Comparison of ENCODE assay signal across 21 cellular contexts in the genomic region with DNA sequence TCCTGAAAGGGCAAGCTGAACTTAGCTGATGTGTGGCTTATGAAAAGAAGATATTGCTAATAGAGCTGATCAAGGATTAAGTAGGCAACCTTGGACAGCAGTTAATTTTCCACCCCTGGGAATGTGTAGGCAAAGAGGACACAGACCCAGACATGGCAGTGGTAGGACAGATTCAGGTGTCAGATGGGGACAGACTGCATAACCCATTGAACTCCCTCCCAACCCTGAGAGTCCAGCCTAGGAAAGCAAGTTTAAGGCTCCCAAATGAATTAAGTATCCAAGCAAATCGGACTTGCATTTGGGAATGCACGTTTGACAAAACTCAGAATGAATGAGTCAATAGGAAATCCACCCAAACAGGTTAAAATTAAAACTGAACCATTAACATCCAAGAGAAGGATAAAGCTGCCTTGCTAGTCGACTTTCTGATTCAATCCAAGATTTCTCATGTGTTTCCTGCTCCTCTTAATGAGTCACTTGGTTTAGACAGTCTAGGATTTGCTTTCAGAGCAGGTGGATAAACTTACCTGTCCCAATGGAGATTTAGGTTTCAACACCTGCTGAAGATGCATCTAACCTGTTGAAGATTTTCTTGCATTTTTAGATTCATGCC.
DNase-seq lines count a peak whose midpoint lies in the region; ATAC-seq and TF ChIP-seq lines count a peak whose summit lies in the region.
"Had no signal": no experiment of that assay in that cellular context is flagged by ENCODE, and none has a peak within 500 bp of the region (broad histone marks: within the 10 kb centered on the region; RNA-seq: fewer than 3 reads in every experiment).

No MANE protein-coding gene starts in this region.

- H3K27ac ChIP-seq in heart left ventricle (peak overlapping the region in 4 of 12 donors; percentile 6 to 43 (median 26)), PC-3 (ENCODE audit: low read length) (no peak overlapping the region), sigmoid colon (peak overlapping the region in 3 of 4 donors; percentile 8 to 41 (median 39)), aorta (ENCODE audit: low read depth in 1 of 2, low read length in 2 of 2) (no peak overlapping the region)
- H3K27ac ChIP-seq: HL-60, KMS-11, Peyer's patch, SJSA1 had no signal

- DNase-seq in heart left ventricle (no peak), left cardiac atrium (no peak), PC-3 (peak; percentile 52), left ventricle myocardium superior (no peak), sigmoid colon (no peak), ecto neural progenitor cell (ENCODE audit: low spot score) (no peak), aorta (no peak)
- DNase-seq: BE2C, DND-41, GOT3, HCEC 1CT, NCI-H1092 treated with DMSO at 0.1 percent for 48 hours, NCI-H1436 treated with DMSO at 0.1 percent for 48 hours, NCI-H1930, NCI-H524 treated with DMSO at 0.1 percent for 48 hours, NCI-H82, Peyer's patch had no signal

- peak; percentile 36 to 63 (median 48) for ATAC-seq in heart left ventricle
- no peak for ATAC-seq in left cardiac atrium
- peak; percentile 42; the same call in 1 of the 2 replicates for ATAC-seq in PC-3
- peak; percentile 59 for ATAC-seq in left ventricle myocardium superior
- no peak for ATAC-seq in aorta (ENCODE audit: low FRiP score)
- ATAC-seq in GM19397 (IDR thresholded peaks at IDR 0.05; ENCODE audit: unreplicated experiment) = no peak

- no peaks in the 10 kb centered on the region for H3F3A ChIP-seq in PC-3 (ENCODE audit: low read length, unreplicated experiment)

- TF ChIP-seq POLR2A in heart left ventricle (IDR thresholded peaks at IDR 0.05) (no peak), sigmoid colon (IDR thresholded peaks at IDR 0.05) (no peak)

- no peaks in the 10 kb centered on the region for H3K9me2 ChIP-seq in PC-3 (replicated peaks; ENCODE audit: low read length)

- no peak for TF ChIP-seq CTCF in heart left ventricle (IDR thresholded peaks at IDR 0.05)
- TF ChIP-seq CTCF in PC-3 (conservative IDR thresholded peaks at IDR 0.05; ENCODE audit: low read depth, low read length) = no peak
- TF ChIP-seq CTCF in sigmoid colon (IDR thresholded peaks at IDR 0.05) = no peak

- H3K36me3 ChIP-seq in heart left ventricle (no peaks in the 10 kb centered on the region), PC-3 (ENCODE audit: low read depth, low read length) (no peaks in the 10 kb centered on the region), sigmoid colon (no peaks in the 10 kb centered on the region), aorta (ENCODE audit: control insufficient read depth in 1 of 2, insufficient read depth in 2 of 2, low read length in 1 of 2) (no peaks in the 10 kb centered on the region)
- H3K36me3 ChIP-seq: BE2C, Peyer's patch, SJSA1 had no signal

- no peak overlapping the region for H2AFZ ChIP-seq in PC-3 (ENCODE audit: low read length)

- H3K9ac ChIP-seq in PC-3 (ENCODE audit: low read length) = no peak overlapping the region
- H3K9ac ChIP-seq: KMS-11 had no signal

- H3K4me1 ChIP-seq in heart left ventricle = peaks cover 0 to 8% (median 0%) of the 10 kb centered on the region in 12 donors
- H3K4me1 ChIP-seq in PC-3 (ENCODE audit: insufficient read depth, low read length) = peaks cover 23% of the 10 kb centered on the region
- H3K4me1 ChIP-seq in sigmoid colon = peaks cover 0 to 34% (median 24%) of the 10 kb centered on the region in 4 donors
- H3K4me1 ChIP-seq in aorta (ENCODE audit: control insufficient read depth in 1 of 2, insufficient read depth in 2 of 2, low read length in 2 of 2) = no peaks in the 10 kb centered on the region
- H3K4me1 ChIP-seq: BE2C, Peyer's patch had no signal

- H3K4me3 ChIP-seq in heart left ventricle = no peak overlapping the region
- no peak overlapping the region for H3K4me3 ChIP-seq in PC-3 (ENCODE audit: low read length)
- no peak overlapping the region for H3K4me3 ChIP-seq in sigmoid colon
- no peak overlapping the region for H3K4me3 ChIP-seq in aorta (ENCODE audit: low read length in 2 of 2)
- H3K4me3 ChIP-seq: Peyer's patch, SJSA1 had no signal

- no peak overlapping the region for H3K4me2 ChIP-seq in PC-3 (ENCODE audit: low read length)
- H3K4me2 ChIP-seq: KMS-11 had no signal

- TF ChIP-seq EP300 in sigmoid colon (IDR thresholded peaks at IDR 0.05) = no peak

- 75 to 90% (median 84%) methylated on average over 3 of the region's 3 CpGs for WGBS in heart left ventricle, 4 donors
- 63 to 80% methylated on average over 3 of the region's 3 CpGs for WGBS in sigmoid colon, 2 donors
- WGBS in aorta, 2 donors = 62 to 67% methylated on average over 3 of the region's 3 CpGs

- H4K20me1 ChIP-seq in PC-3 (ENCODE audit: low read length) = no peaks in the 10 kb centered on the region

- H3K9me3 ChIP-seq in heart left ventricle = no peaks in the 10 kb centered on the region
- no peaks in the 10 kb centered on the region for H3K9me3 ChIP-seq in PC-3 (ENCODE audit: low read length)
- H3K9me3 ChIP-seq in sigmoid colon = no peaks in the 10 kb centered on the region
- H3K9me3 ChIP-seq in aorta (ENCODE audit: control insufficient read depth, low read length) = no peaks in the 10 kb centered on the region
- H3K9me3 ChIP-seq: BE2C, Peyer's patch, SJSA1 had no signal

- BruUV-seq in PC-3 (replicated peaks; lab: Mats Ljungman, UMichigan) = no TSS peak

- H3K27me3 ChIP-seq in heart left ventricle (no peaks in the 10 kb centered on the region), PC-3 (ENCODE audit: low read length) (no peaks in the 10 kb centered on the region), sigmoid colon (no peaks in the 10 kb centered on the region), aorta (ENCODE audit: control insufficient read depth in 1 of 2, insufficient read depth in 2 of 2, low read length in 1 of 2) (no peaks in the 10 kb centered on the region)
- H3K27me3 ChIP-seq: BE2C, Peyer's patch, SJSA1 had no signal

- POLR2A ChIA-PET in PC-3 (lab: Charles Lee; ENCODE audit: unreplicated experiment) = interaction anchor here (0.7 kb wide), 1 partner anchor 554 kb away, joined by 7 read pairs; no protein-coding TSS in a partner anchor

- H3K79me2 ChIP-seq in PC-3 (ENCODE audit: low read length) = no peaks in the 10 kb centered on the region

- intact Hi-C loops in heart left ventricle (cut with DNase I) = no loop called here
- intact Hi-C loops in left cardiac atrium (cut with DNase I) = no loop called here
- intact Hi-C loops in PC-3 (cut with micrococcal nuclease) = no loop called here
- intact Hi-C loops in left ventricle myocardium superior (cut with micrococcal nuclease) = no loop called here
- intact Hi-C loops in sigmoid colon (cut with DNase I) = loop anchor here (2.0 kb wide), 1 partner anchor 57 kb away; no protein-coding TSS in a partner anchor
- intact Hi-C loops in aorta (cut with DNase I) = no loop called here

- CTCF ChIA-PET in PC-3 (lab: Charles Lee) = no interaction called here

Comparison
In these comparisons a context has a peak if more than half of its experiments do, and no peak if none do; other contexts are left out.
1. ATAC-seq: peak in heart left ventricle (4 of 4), PC-3 (single experiment) and left ventricle myocardium superior (single experiment); none in left cardiac atrium (0 of 2), aorta (single experiment) and GM19397 (single experiment).
2. H3K27ac ChIP-seq: peak in sigmoid colon (3 of 4); none in PC-3 (single experiment) and aorta (0 of 2).